16 cellular contexts compared by ENCODE assay signal in genomic region chr22:46443850-46444389, GRCh38.
A peak's percentile ranks its signal among the peaks of the same experiment; 100 is the strongest.
DNase-seq lines count a peak whose midpoint lies in the region; ATAC-seq and TF ChIP-seq lines count a peak whose summit lies in the region.
"Had no signal": no experiment of that assay in that cellular context is flagged by ENCODE, and none has a peak within 500 bp of the region (broad histone marks: within the 10 kb centered on the region; RNA-seq: fewer than 3 reads in every experiment).

No MANE protein-coding gene starts in this region.

- H3K9me3 ChIP-seq in lower lobe of right lung = no peaks in the 10 kb centered on the region
- H3K9me3 ChIP-seq: A549, gastrocnemius medialis had no signal

- TF ChIP-seq CTCF in WTC11 (IDR thresholded peaks at IDR 0.05) (no peak), lower lobe of right lung (IDR thresholded peaks at IDR 0.05) (no peak), type B pancreatic cell (conservative IDR thresholded peaks at IDR 0.05) (no peak)

- H3K27me3 Mint-ChIP-seq in WTC11 (ENCODE audit: low read depth) = no peaks in the 10 kb centered on the region
- no peaks in the 10 kb centered on the region for H3K27me3 Mint-ChIP-seq in type B pancreatic cell

- POLR2A ChIA-PET in WTC11 (lab: Charles Lee) = no interaction called here

- no peak overlapping the region for H3K4me3 ChIP-seq in lower lobe of right lung
- H3K4me3 ChIP-seq: A549, gastrocnemius medialis had no signal

- H3K36me3 ChIP-seq in lower lobe of right lung = no peaks in the 10 kb centered on the region
- H3K36me3 ChIP-seq: gastrocnemius medialis had no signal

- H3K4me3 Mint-ChIP-seq in WTC11 (no peak overlapping the region), type B pancreatic cell (peak overlapping the region; percentile 9)
- H3K4me3 Mint-ChIP-seq: CD8-positive, alpha-beta T cell had no signal

- peak overlapping the region; percentile 82 for H3K27ac ChIP-seq in lower lobe of right lung
- H3K27ac ChIP-seq: gastrocnemius medialis, HL-60 had no signal

- H3K27me3 ChIP-seq in lower lobe of right lung (ENCODE audit: low read depth) = no peaks in the 10 kb centered on the region

- CTCF ChIA-PET in WTC11 (lab: Charles Lee) = interaction anchor here (0.6 to 1.7 kb wide), 5 partner anchors 64 to 120 kb away, joined by 3 to 21 read pairs (median 4); no protein-coding TSS in a partner anchor

- intact Hi-C loops in lower lobe of right lung (cut with DNase I) = no loop called here

- H3K9me3 Mint-ChIP-seq in WTC11 (no peaks in the 10 kb centered on the region), type B pancreatic cell (no peaks in the 10 kb centered on the region)
- H3K9me3 Mint-ChIP-seq: activated naive CD4-positive, alpha-beta T cell treated with anti-CD3 and anti-CD28 coated beads, Interleukin-2, amount 50 U/mL, for 72 hours; CD8-positive, alpha-beta T cell had no signal

- peak; percentile 27 for DNase-seq in NCI-H345 (lab: John Stamatoyannopoulos, UW)
- DNase-seq in NCI-H345 treated with DMSO at 0.1 percent for 48 hours (lab: John Stamatoyannopoulos, UW; ENCODE audit: unreplicated experiment) = no peak
- DNase-seq in WTC11 (ENCODE audit: low spot score) = no peak
- peak; percentile 68 for DNase-seq in lower lobe of right lung
- DNase-seq in type B pancreatic cell (ENCODE audit: extremely low spot score, unreplicated experiment) = no peak
- DNase-seq in NCI-H2171 (lab: John Stamatoyannopoulos, UW) = no peak
- no peak for DNase-seq in activated CD4-positive, alpha-beta T cell treated with anti-CD3 and anti-CD28 coated beads, Interleukin-2, amount 50 U/mL, for 4 hours
- no peak for DNase-seq in Ammon's horn (ENCODE audit: low spot score)
- DNase-seq: CD8-positive, alpha-beta T cell; gastrocnemius medialis; GDM1; NCI-H1694; T-helper 2 cell had no signal

- H3K36me3 Mint-ChIP-seq in WTC11 = no peaks in the 10 kb centered on the region
- H3K36me3 Mint-ChIP-seq in type B pancreatic cell = peaks cover 5% of the 10 kb centered on the region
- H3K36me3 Mint-ChIP-seq: activated naive CD4-positive, alpha-beta T cell treated with anti-CD3 and anti-CD28 coated beads, Interleukin-2, amount 50 U/mL, for 72 hours; CD8-positive, alpha-beta T cell had no signal

- ATAC-seq in WTC11 (peak; percentile 59), lower lobe of right lung (peak; percentile 79 to 82)
- ATAC-seq: activated naive CD4-positive, alpha-beta T cell treated with anti-CD3 and anti-CD28 coated beads, Interleukin-2, amount 50 U/mL, for 72 hours; CD8-positive, alpha-beta T cell; gastrocnemius medialis had no signal

- peaks cover 17% of the 10 kb centered on the region for H3K4me1 ChIP-seq in lower lobe of right lung
- H3K4me1 ChIP-seq: gastrocnemius medialis had no signal

- H3K4me1 Mint-ChIP-seq in WTC11 (peaks cover 21% of the 10 kb centered on the region), type B pancreatic cell (ENCODE audit: unreplicated experiment) (peaks cover 23% of the 10 kb centered on the region)

- H3K27ac Mint-ChIP-seq in WTC11 = peak overlapping the region; percentile 59
- H3K27ac Mint-ChIP-seq in type B pancreatic cell = peak overlapping the region; percentile 83
- H3K27ac Mint-ChIP-seq: activated naive CD4-positive, alpha-beta T cell treated with anti-CD3 and anti-CD28 coated beads, Interleukin-2, amount 50 U/mL, for 72 hours; CD8-positive, alpha-beta T cell had no signal

TF ChIP-seq in WTC11, 78 proteins besides CTCF, POLR2A, EP300 and RAD21:
- TF ChIP-seq NFYB (CRISPR knock-in tag; conservative IDR thresholded peaks at IDR 0.05; ENCODE audit: low read depth) (no peak), ZNF121 (CRISPR knock-in tag; IDR thresholded peaks at IDR 0.05) (peak; percentile 63; the same call in 1 of the 2 replicates)
- TF ChIP-seq, protein P1, sequence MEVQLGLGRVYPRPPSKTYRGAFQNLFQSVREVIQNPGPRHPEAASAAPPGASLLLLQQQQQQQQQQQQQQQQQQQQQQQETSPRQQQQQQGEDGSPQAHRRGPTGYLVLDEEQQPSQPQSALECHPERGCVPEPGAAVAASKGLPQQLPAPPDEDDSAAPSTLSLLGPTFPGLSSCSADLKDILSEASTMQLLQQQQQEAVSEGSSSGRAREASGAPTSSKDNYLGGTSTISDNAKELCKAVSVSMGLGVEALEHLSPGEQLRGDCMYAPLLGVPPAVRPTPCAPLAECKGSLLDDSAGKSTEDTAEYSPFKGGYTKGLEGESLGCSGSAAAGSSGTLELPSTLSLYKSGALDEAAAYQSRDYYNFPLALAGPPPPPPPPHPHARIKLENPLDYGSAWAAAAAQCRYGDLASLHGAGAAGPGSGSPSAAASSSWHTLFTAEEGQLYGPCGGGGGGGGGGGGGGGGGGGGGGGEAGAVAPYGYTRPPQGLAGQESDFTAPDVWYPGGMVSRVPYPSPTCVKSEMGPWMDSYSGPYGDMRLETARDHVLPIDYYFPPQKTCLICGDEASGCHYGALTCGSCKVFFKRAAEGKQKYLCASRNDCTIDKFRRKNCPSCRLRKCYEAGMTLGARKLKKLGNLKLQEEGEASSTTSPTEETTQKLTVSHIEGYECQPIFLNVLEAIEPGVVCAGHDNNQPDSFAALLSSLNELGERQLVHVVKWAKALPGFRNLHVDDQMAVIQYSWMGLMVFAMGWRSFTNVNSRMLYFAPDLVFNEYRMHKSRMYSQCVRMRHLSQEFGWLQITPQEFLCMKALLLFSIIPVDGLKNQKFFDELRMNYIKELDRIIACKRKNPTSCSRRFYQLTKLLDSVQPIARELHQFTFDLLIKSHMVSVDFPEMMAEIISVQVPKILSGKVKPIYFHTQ (CRISPR knock-in tag; IDR thresholded peaks at IDR 0.05) = no peak
TF ChIP-seq in WTC11: peak in this region for 1.

Comparison
In these comparisons a context has a peak if more than half of its experiments do, and no peak if none do; other contexts are left out.
1. DNase-seq: peak in NCI-H345 (single experiment) and lower lobe of right lung (single experiment); none in NCI-H345 treated with DMSO at 0.1 percent for 48 hours (single experiment), WTC11 (single experiment), type B pancreatic cell (single experiment), NCI-H2171 (single experiment), activated CD4-positive, alpha-beta T cell treated with anti-CD3 and anti-CD28 coated beads, Interleukin-2, amount 50 U/mL, for 4 hours (0 of 2) and Ammon's horn (single experiment).